In genomic region chr5:58891971-58892343, GRCh38 we compare ENCODE assay signal across 2 cellular contexts.
TF ChIP-seq lines count a peak whose summit lies in the region.

No MANE protein-coding gene starts in this region.

TF ChIP-seq in A549, 52 proteins besides CTCF, POLR2A, EP300 and RAD21 (continued from another document):
- TF ChIP-seq MYC (IDR thresholded peaks at IDR 0.05; ENCODE audit: borderline replicate concordance, low read length): no peak

TF ChIP-seq in HCT116, 20 proteins besides CTCF, POLR2A, EP300 and RAD21:
- TF ChIP-seq, protein P1, sequence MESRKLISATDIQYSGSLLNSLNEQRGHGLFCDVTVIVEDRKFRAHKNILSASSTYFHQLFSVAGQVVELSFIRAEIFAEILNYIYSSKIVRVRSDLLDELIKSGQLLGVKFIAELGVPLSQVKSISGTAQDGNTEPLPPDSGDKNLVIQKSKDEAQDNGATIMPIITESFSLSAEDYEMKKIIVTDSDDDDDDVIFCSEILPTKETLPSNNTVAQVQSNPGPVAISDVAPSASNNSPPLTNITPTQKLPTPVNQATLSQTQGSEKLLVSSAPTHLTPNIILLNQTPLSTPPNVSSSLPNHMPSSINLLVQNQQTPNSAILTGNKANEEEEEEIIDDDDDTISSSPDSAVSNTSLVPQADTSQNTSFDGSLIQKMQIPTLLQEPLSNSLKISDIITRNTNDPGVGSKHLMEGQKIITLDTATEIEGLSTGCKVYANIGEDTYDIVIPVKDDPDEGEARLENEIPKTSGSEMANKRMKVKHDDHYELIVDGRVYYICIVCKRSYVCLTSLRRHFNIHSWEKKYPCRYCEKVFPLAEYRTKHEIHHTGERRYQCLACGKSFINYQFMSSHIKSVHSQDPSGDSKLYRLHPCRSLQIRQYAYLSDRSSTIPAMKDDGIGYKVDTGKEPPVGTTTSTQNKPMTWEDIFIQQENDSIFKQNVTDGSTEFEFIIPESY (IDR thresholded peaks at IDR 0.05; ENCODE audit: extremely low read depth, insufficient replicate concordance, low read length): no peak
- TF ChIP-seq ELF1 (IDR thresholded peaks at IDR 0.05; ENCODE audit: borderline replicate concordance, low read depth) (no peak), SRF (IDR thresholded peaks at IDR 0.05; ENCODE audit: low read depth) (no peak), CBX3 (IDR thresholded peaks at IDR 0.05; ENCODE audit: low read depth) (no peak), EGR1 (IDR thresholded peaks at IDR 0.05; ENCODE audit: low read depth) (no peak), ZNF274 (IDR thresholded peaks at IDR 0.05; ENCODE audit: low read depth, low read length) (no peak), REST (IDR thresholded peaks at IDR 0.05; ENCODE audit: low read depth) (no peak), YY1 (IDR thresholded peaks at IDR 0.05; ENCODE audit: extremely low read depth, insufficient replicate concordance, low read depth, low read length) (no peak), ATF3 (IDR thresholded peaks at IDR 0.05) (no peak), POLR2AphosphoS5 (IDR thresholded peaks at IDR 0.05; ENCODE audit: low read depth, low read length) (no peak), EZH2phosphoT487 (IDR thresholded peaks at IDR 0.05; ENCODE audit: borderline replicate concordance) (no peak), CEBPB (IDR thresholded peaks at IDR 0.05; ENCODE audit: low read depth) (no peak), SP1 (IDR thresholded peaks at IDR 0.05; ENCODE audit: low read depth) (no peak), JUND (IDR thresholded peaks at IDR 0.05) (no peak), EZH2 (IDR thresholded peaks at IDR 0.05) (no peak), ZFX (IDR thresholded peaks at IDR 0.05) (no peak)
- TF ChIP-seq, protein P2, sequence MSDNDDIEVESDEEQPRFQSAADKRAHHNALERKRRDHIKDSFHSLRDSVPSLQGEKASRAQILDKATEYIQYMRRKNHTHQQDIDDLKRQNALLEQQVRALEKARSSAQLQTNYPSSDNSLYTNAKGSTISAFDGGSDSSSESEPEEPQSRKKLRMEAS (IDR thresholded peaks at IDR 0.05): no peak
